16 cellular contexts compared by ENCODE assay signal in genomic region chr3:39122811-39123210, GRCh38. TPM values are rescaled to one million over a fixed set of nuclear protein-coding genes. Genes with fewer than 3 reads are reported as not detected.
A peak's percentile ranks its signal among the peaks of the same experiment; 100 is the strongest.
DNase-seq lines count a peak whose midpoint lies in the region; ATAC-seq, FAIRE-seq and TF ChIP-seq lines count a peak whose summit lies in the region.
"Had no signal": no experiment of that assay in that cellular context is flagged by ENCODE, and none has a peak within 500 bp of the region (broad histone marks: within the 10 kb centered on the region; RNA-seq: fewer than 3 reads in every experiment).

No MANE protein-coding gene starts in this region.

- TF ChIP-seq EP300 in GM12878 (IDR thresholded peaks at IDR 0.05; ENCODE audit: borderline replicate concordance in 1 of 2, control insufficient read depth in 1 of 2, low read depth in 2 of 2, low read length in 2 of 2), result no peak

- no peaks in the 10 kb centered on the region for H3K27me3 ChIP-seq in GM12878 (replicated peaks in 1 of 2; ENCODE audit: control insufficient read depth in 2 of 2, insufficient read depth in 2 of 2, low read length in 1 of 2)
- H3K27me3 ChIP-seq in right cardiac atrium (ENCODE audit: control insufficient read depth, insufficient read depth), result no peaks in the 10 kb centered on the region
- H3K27me3 ChIP-seq: gastroesophageal sphincter had no signal

- CTCF ChIA-PET in GM12878 (lab: Yijun Ruan, JAX), result interaction anchor here (1.0 to 1.1 kb wide), 2 partner anchors 13 kb away, joined by 3 to 5 read pairs; no protein-coding TSS in a partner anchor

- intact Hi-C loops in GM12878 (cut with micrococcal nuclease; ENCODE audit: unreplicated experiment), result no loop called here
- intact Hi-C loops in right cardiac atrium (cut with DNase I), result loop anchor here in 1 of 4 donors (10.0 kb wide), 1 partner anchor 62 kb away; no protein-coding TSS in a partner anchor

- in situ Hi-C loops in GM12878 (cut with MboI), result no loop called here

- no peaks in the 10 kb centered on the region for H4K20me1 ChIP-seq in GM12878 (ENCODE audit: control insufficient read depth, insufficient read depth)

- WGBS in GM12878 (ENCODE audit: insufficient coverage, insufficient replicate concordance, low lambda C conversion rate, missing lambda C conversion rate), result 0% methylated on average over 1 of the region's 1 CpG
- 80% methylated on average over 1 of the region's 1 CpG for WGBS in right cardiac atrium

- no peaks in the 10 kb centered on the region for H3K36me3 ChIP-seq in GM12878 (ENCODE audit: control insufficient read depth in 2 of 2, insufficient read depth in 2 of 2, low read length in 1 of 2)

- peak; percentile 86 for ATAC-seq in GM18858 (IDR thresholded peaks at IDR 0.05; ENCODE audit: unreplicated experiment)
- ATAC-seq in GM21526 (IDR thresholded peaks at IDR 0.05; ENCODE audit: low FRiP score, unreplicated experiment), result peak; percentile 71
- ATAC-seq in HG03103 (IDR thresholded peaks at IDR 0.05; ENCODE audit: low read depth, unreplicated experiment), result peak; percentile 42
- ATAC-seq in GM12878, result peak; percentile 79
- ATAC-seq in right cardiac atrium, result no peak
- ATAC-seq: activated CD8-positive, alpha-beta T cell treated with anti-CD3 and anti-CD28 coated beads, Interleukin-2, amount 10 ng/mL, durations not matched to agents 7 days and 5 days; gastroesophageal sphincter; HepG2 had no signal

- POLR2A ChIA-PET in GM12878 (lab: Charles Lee), result interaction anchor here (0.5 kb wide), 1 partner anchor 161 kb away, joined by 3 read pairs; no protein-coding TSS in a partner anchor

- H3K4me2 ChIP-seq in GM12878 (ENCODE audit: control insufficient read depth, insufficient read depth), result peak overlapping the region; percentile 10; the same call in 1 of the 2 replicates

- TF ChIP-seq POLR2A in GM12878 (IDR thresholded peaks at IDR 0.05; ENCODE audit: low read depth, low read length), result no peak

- H3K4me1 ChIP-seq in GM12878 (ENCODE audit: control insufficient read depth, insufficient read depth, low read length) (peaks cover 30% of the 10 kb centered on the region), right cardiac atrium (ENCODE audit: control insufficient read depth, insufficient read depth, low read length) (no peaks in the 10 kb centered on the region)

- H3K79me2 ChIP-seq in GM12878 (ENCODE audit: control insufficient read depth, insufficient read depth, low read length), result no peaks in the 10 kb centered on the region

- H3K4me3 ChIP-seq in GM12878 (no peak overlapping the region), right cardiac atrium (ENCODE audit: low read length) (no peak overlapping the region)
- H3K4me3 ChIP-seq: gastroesophageal sphincter had no signal

- H3K9me3 ChIP-seq in GM12878 (replicated peaks; ENCODE audit: control insufficient read depth, insufficient read depth, low read length) (no peaks in the 10 kb centered on the region), right cardiac atrium (ENCODE audit: control insufficient read depth, low read length) (no peaks in the 10 kb centered on the region)
- H3K9me3 ChIP-seq: gastroesophageal sphincter had no signal

- H2AFZ ChIP-seq in GM12878 (ENCODE audit: control insufficient read depth, low read depth, low read length), result peak overlapping the region; percentile 16

- SMC1A ChIA-PET in GM12878 (lab: Charles Lee; ENCODE audit: uncharacterized antibody, unreplicated experiment), result interaction anchor here (0.9 to 1.0 kb wide), 2 partner anchors 11 to 166 kb away, joined by 3 read pairs; no protein-coding TSS in a partner anchor

- no peak for TF ChIP-seq RAD21 in GM12878 (IDR thresholded peaks at IDR 0.05; ENCODE audit: insufficient read depth, low read depth, low read length)

- no peak overlapping the region for H3K27ac ChIP-seq in GM12878 (ENCODE audit: control insufficient read depth, insufficient read depth)
- no peak overlapping the region for H3K27ac ChIP-seq in right cardiac atrium (ENCODE audit: low read length)
- H3K27ac ChIP-seq: gastroesophageal sphincter had no signal

- peak; percentile 19 for DNase-seq in GM12878 (ENCODE audit: low read depth, low spot score)
- DNase-seq in HPDE6-E6E7 (ENCODE audit: extremely low spot score), result no peak
- DNase-seq in right cardiac atrium, result no peak
- DNase-seq in inferior parietal cortex (ENCODE audit: extremely low spot score), result no peak
- no peak for DNase-seq in SIG-M5 treated with dmso at 0.1 percent for 504 hours (lab: John Stamatoyannopoulos, UW; ENCODE audit: unreplicated experiment)
- DNase-seq: activated CD8-positive, alpha-beta T cell treated with anti-CD3 and anti-CD28 coated beads, Interleukin-2, amount 10 ng/mL, durations not matched to agents 7 days and 5 days; HFFc6; NCI-H1417; stimulated activated CD4-positive, alpha-beta T cell treated with anti-CD3 and anti-CD28 coated beads, Interleukin-4, amount 100 ng/mL, for 1 hour; stimulated activated naive CD4-positive, alpha-beta T cell treated with Interleukin-2 at 50 U/mL for 16 hours; T1000 had no signal

- peak; percentile 81 for FAIRE-seq in GM12878 (lab: Jason Lieb, UNC)
- FAIRE-seq: HepG2 had no signal

- no peak overlapping the region for H3K9ac ChIP-seq in GM12878 (ENCODE audit: control insufficient read depth, insufficient read depth, low read length)

- RAD21 ChIA-PET in GM12878 (lab: Charles Lee; ENCODE audit: unreplicated experiment), result no interaction called here

- TF ChIP-seq CTCF in GM12878 (IDR thresholded peaks at IDR 0.05 in 2 of 3, conservative IDR thresholded peaks at IDR 0.05 in 1 of 3; ENCODE audit: control insufficient read depth in 2 of 3, extremely low read depth in 1 of 3, insufficient read depth in 1 of 3, low read depth in 3 of 3, low read length in 3 of 3), result no peak

- BruUV-seq in GM12878 (replicated peaks; lab: Mats Ljungman, UMichigan), result no TSS peak

TF ChIP-seq in GM12878, 131 proteins besides CTCF, POLR2A, EP300 and RAD21:
- TF ChIP-seq IRF4 (IDR thresholded peaks at IDR 0.05; ENCODE audit: low read depth, low read length), result no peak

RNA-seq across cellular contexts. Expression of gene TTC21A, which starts 15.3 kb away (rescaled TPM):
- total RNA-seq in GM12878 (2013; cell fraction: nucleolus; rRNA removed), result 10.3 and 13.6 TPM in 2 replicates
- total RNA-seq in GM12878 (2014; rRNA removed) (0.93 and 2.2 TPM in 2 replicates), GM12878 (2014; rRNA removed; fragmentation: Illumina TruSeq; extraction: Trizol) (0.67 and 1.1 TPM in 2 replicates), GM12878 (2021) (2.6 and 2.7 TPM in 2 replicates), right cardiac atrium (1 to 10 TPM; 1.9 to 3.4 (median 2.5) TPM)
- polyA plus RNA-seq in GM12878 (2011; ENCODE audit: low read depth), result 2.2 TPM
- polyA plus RNA-seq in GM12878 (2011; rRNA removed) (1.1 and 1.2 TPM in 2 replicates), GM12878 (2014; fragmentation: Illumina TruSeq; extraction: Trizol) (1.6 and 2.1 TPM in 2 replicates), GM12878 (2014; fragmentation: Nextera tagmentation; extraction: Ambion mirVana) (under 1 TPM; 0.62 to 0.68 TPM), GM12878 (2014; rRNA removed) (3.2 and 3.8 TPM in 2 replicates), GM12878 (2016; fragmentation: Nextera tagmentation; extraction: Ambion mirVana) (1 to 10 TPM; 1.0 to 1.2 TPM), right cardiac atrium (2.0 TPM)
- 0.69 and 1.0 TPM in 2 replicates for polyA plus RNA-seq in GM12878 (2011; cell fraction: cytosol; rRNA removed)
- polyA plus RNA-seq in GM12878 (2011; cell fraction: nucleus; rRNA removed), result 7.0 and 7.7 TPM in 2 replicates
- polyA plus RNA-seq in GM12878 (2012), result 2.8 and 3.8 TPM in 2 replicates
- polyA minus RNA-seq in GM12878 (2011; rRNA and poly(A)+ RNA removed), result 1.1 and 2.0 TPM in 2 replicates
- polyA minus RNA-seq in GM12878 (2011; cell fraction: cytosol; rRNA and poly(A)+ RNA removed), result not detected in 2 replicates
- polyA minus RNA-seq in GM12878 (2011; cell fraction: nucleus; rRNA and poly(A)+ RNA removed), result 2.0 and 2.4 TPM in 2 replicates

RNA-seq across cellular contexts. Expression of gene GORASP1, which starts 15.4 kb away (rescaled TPM):
- total RNA-seq in GM12878 (2013; cell fraction: nucleolus; rRNA removed), result 58.3 and 75.7 TPM in 2 replicates
- 27.6 and 28.0 TPM in 2 replicates for total RNA-seq in GM12878 (2014; rRNA removed)
- total RNA-seq in GM12878 (2014; rRNA removed; fragmentation: Illumina TruSeq; extraction: Trizol), result 16.7 and 16.8 TPM in 2 replicates
- total RNA-seq in GM12878 (2021), result 29.3 and 32.9 TPM in 2 replicates
- 21.6 TPM for polyA plus RNA-seq in GM12878 (2011; ENCODE audit: low read depth)
- polyA plus RNA-seq in GM12878 (2011; rRNA removed), result 20.6 and 28.8 TPM in 2 replicates
- 25.5 and 35.6 TPM in 2 replicates for polyA plus RNA-seq in GM12878 (2011; cell fraction: cytosol; rRNA removed)
- polyA plus RNA-seq in GM12878 (2011; cell fraction: nucleus; rRNA removed), result 131 and 134 TPM in 2 replicates
- 19.5 and 23.4 TPM in 2 replicates for polyA plus RNA-seq in GM12878 (2012)
- polyA plus RNA-seq in GM12878 (2014; fragmentation: Illumina TruSeq; extraction: Trizol), result 23.2 and 25.1 TPM in 2 replicates
- 1 to 10 TPM; 3.6 to 5.0 TPM for polyA plus RNA-seq in GM12878 (2014; fragmentation: Nextera tagmentation; extraction: Ambion mirVana)
- polyA plus RNA-seq in GM12878 (2014; rRNA removed), result 32.7 and 35.1 TPM in 2 replicates
- polyA plus RNA-seq in GM12878 (2016; fragmentation: Nextera tagmentation; extraction: Ambion mirVana), result 10 to 100 TPM; 18.0 to 23.2 TPM
- 17.7 and 29.2 TPM in 2 replicates for polyA minus RNA-seq in GM12878 (2011; rRNA and poly(A)+ RNA removed)
- polyA minus RNA-seq in GM12878 (2011; cell fraction: cytosol; rRNA and poly(A)+ RNA removed), result 8.6 and 9.8 TPM in 2 replicates
- polyA minus RNA-seq in GM12878 (2011; cell fraction: nucleus; rRNA and poly(A)+ RNA removed), result 36.4 and 47.1 TPM in 2 replicates
- 10 to 100 TPM; 43.7 to 53.4 (median 47.4) TPM for total RNA-seq in right cardiac atrium
- 26.3 TPM for polyA plus RNA-seq in right cardiac atrium

RNA-seq across cellular contexts. Expression of gene CSRNP1, which starts 30.6 kb away (rescaled TPM):
- 19.2 and 23.9 TPM in 2 replicates for total RNA-seq in GM12878 (2013; cell fraction: nucleolus; rRNA removed)
- total RNA-seq in GM12878 (2014; rRNA removed), result 14.2 TPM in 2 replicates
- 6.4 and 6.7 TPM in 2 replicates for total RNA-seq in GM12878 (2014; rRNA removed; fragmentation: Illumina TruSeq; extraction: Trizol)
- 12.0 and 12.1 TPM in 2 replicates for total RNA-seq in GM12878 (2021)
- 7.8 TPM for polyA plus RNA-seq in GM12878 (2011; ENCODE audit: low read depth)
- polyA plus RNA-seq in GM12878 (2011; rRNA removed), result 5.9 and 11.1 TPM in 2 replicates
- polyA plus RNA-seq in GM12878 (2011; cell fraction: cytosol; rRNA removed), result 15.2 and 18.9 TPM in 2 replicates
- polyA plus RNA-seq in GM12878 (2011; cell fraction: nucleus; rRNA removed), result 18.3 and 26.2 TPM in 2 replicates
- polyA plus RNA-seq in GM12878 (2012), result 17.7 and 20.8 TPM in 2 replicates
- polyA plus RNA-seq in GM12878 (2014; fragmentation: Illumina TruSeq; extraction: Trizol), result 3.0 and 7.3 TPM in 2 replicates
- polyA plus RNA-seq in GM12878 (2014; fragmentation: Nextera tagmentation; extraction: Ambion mirVana), result under 1 TPM; 0.32 to 0.77 TPM
- 9.3 TPM in 2 replicates for polyA plus RNA-seq in GM12878 (2014; rRNA removed)
- polyA plus RNA-seq in GM12878 (2016; fragmentation: Nextera tagmentation; extraction: Ambion mirVana), result 1 to 10 TPM; 4.9 to 7.0 TPM
- 17.1 and 27.4 TPM in 2 replicates for polyA minus RNA-seq in GM12878 (2011; rRNA and poly(A)+ RNA removed)
- polyA minus RNA-seq in GM12878 (2011; cell fraction: cytosol; rRNA and poly(A)+ RNA removed), result 6.5 and 11.8 TPM in 2 replicates
- 16.4 and 17.9 TPM in 2 replicates for polyA minus RNA-seq in GM12878 (2011; cell fraction: nucleus; rRNA and poly(A)+ RNA removed)
- 10 to 100 TPM; 10.9 to 33.2 (median 15.7) TPM for total RNA-seq in right cardiac atrium
- 30.5 TPM for polyA plus RNA-seq in right cardiac atrium

Comparison
In these comparisons a context has a peak if more than half of its experiments do, and no peak if none do; other contexts are left out.
1. ATAC-seq: peak in GM18858 (single experiment), GM21526 (single experiment), HG03103 (single experiment) and GM12878 (single experiment); none in right cardiac atrium (0 of 2).